In the genomic region with DNA sequence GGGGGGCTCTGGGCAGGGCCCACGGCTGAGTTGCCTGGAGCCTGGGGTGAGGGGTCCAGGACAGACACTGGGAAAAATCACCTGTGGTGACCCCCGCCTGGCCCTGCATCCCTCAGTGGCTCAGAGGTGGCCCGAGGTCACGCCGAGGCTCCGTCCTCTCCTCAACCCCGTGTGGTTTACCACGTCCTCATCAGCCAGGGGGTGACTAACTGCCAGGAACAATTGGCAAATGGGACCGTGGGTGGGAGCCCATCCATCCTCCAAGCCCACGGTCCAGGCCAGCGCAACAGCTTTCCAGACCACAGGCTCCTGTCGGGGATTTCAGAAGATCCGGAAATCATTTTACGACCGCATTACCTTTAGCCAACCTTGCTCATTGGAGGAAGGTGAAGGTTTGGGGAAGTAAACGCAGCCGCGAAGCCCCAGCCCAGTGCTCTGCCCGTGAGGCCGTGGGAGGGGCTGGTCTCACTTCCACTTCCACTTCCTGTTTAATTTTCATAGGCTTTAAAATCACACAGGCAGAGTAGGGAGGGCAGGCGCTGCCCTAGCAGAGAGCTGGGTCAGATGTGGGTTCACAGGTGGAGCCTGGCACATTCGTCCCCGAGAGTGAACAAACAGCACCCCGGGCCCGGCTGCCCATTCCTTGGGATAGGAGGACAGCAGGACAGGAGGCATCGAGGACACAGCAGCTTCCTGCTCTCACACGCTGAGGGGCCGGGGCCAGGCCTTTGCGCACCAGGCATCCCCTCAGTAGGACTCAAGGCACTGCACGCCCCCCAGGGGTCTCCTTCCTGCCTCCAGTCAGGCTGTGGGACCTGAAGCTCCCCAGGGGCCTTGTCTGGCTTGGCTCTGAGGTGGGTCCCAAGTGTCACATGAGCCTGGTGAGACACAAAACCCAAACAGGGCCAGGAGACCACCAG, we compare ENCODE assay signal across 8 cellular contexts. TPM values are rescaled to one million over a fixed set of nuclear protein-coding genes. Genes with fewer than 3 reads are reported as not detected.
A peak's percentile ranks its signal among the peaks of the same experiment; 100 is the strongest.
DNase-seq lines count a peak whose midpoint lies in the region; ATAC-seq and TF ChIP-seq lines count a peak whose summit lies in the region.

No MANE protein-coding gene starts in this region.

- H3K9me3 ChIP-seq in colonic mucosa = no peaks in the 10 kb centered on the region

- peaks cover 16% of the 10 kb centered on the region for H3K4me1 ChIP-seq in colonic mucosa

- H3K9ac ChIP-seq in colonic mucosa (ENCODE audit: low read depth in 2 of 2, low read length in 2 of 2) = peak overlapping the region in 1 of 2 donors; percentile 32

- peak; percentile 94 for ATAC-seq in GM19023 (IDR thresholded peaks at IDR 0.05; ENCODE audit: unreplicated experiment)
- ATAC-seq in HG03039 (IDR thresholded peaks at IDR 0.05; ENCODE audit: unreplicated experiment) = peak; percentile 85

- H3K27ac ChIP-seq in colonic mucosa = no peak overlapping the region

- intact Hi-C loops in colonic mucosa (cut with DNase I) = no loop called here

- H3K4me3 ChIP-seq in colonic mucosa = no peak overlapping the region

- no peaks in the 10 kb centered on the region for H3K36me3 ChIP-seq in colonic mucosa

- peak; percentile 96 for DNase-seq in SKM-1 treated with dmso at 0.1 percent for 144 hours (lab: John Stamatoyannopoulos, UW; ENCODE audit: unreplicated experiment)
- DNase-seq in colonic mucosa = peak; percentile 77
- DNase-seq in stimulated activated CD4-positive, alpha-beta T cell treated with anti-CD3 and anti-CD28 coated beads, Interleukin-2, amount 100 ng/mL, for 48 hours = peak; percentile 22 to 41
- DNase-seq in kidney glomerular epithelial cell (lab: John Stamatoyannopoulos, UW) = no peak
- DNase-seq in HPDE6-E6E7 (ENCODE audit: extremely low spot score) = no peak
- DNase-seq in NCI-H1417 treated with DMSO at 0.1 percent for 48 hours (lab: John Stamatoyannopoulos, UW) = no peak

- H3K27me3 ChIP-seq in colonic mucosa = peaks cover 17% of the 10 kb centered on the region

- TF ChIP-seq CTCF in colonic mucosa (IDR thresholded peaks at IDR 0.05) = no peak

RNA-seq across cellular contexts. Expression of gene SLC9A3, which starts 19.8 kb away (rescaled TPM):
- 10 to 100 TPM; 70.0 to 78.8 TPM for total RNA-seq in colonic mucosa

Comparison
In these comparisons a context has a peak if more than half of its experiments do, and no peak if none do; other contexts are left out.
1. DNase-seq: peak in SKM-1 treated with dmso at 0.1 percent for 144 hours (single experiment), colonic mucosa (single experiment) and stimulated activated CD4-positive, alpha-beta T cell treated with anti-CD3 and anti-CD28 coated beads, Interleukin-2, amount 100 ng/mL, for 48 hours (2 of 2); none in kidney glomerular epithelial cell (single experiment), HPDE6-E6E7 (single experiment) and NCI-H1417 treated with DMSO at 0.1 percent for 48 hours (single experiment).